In genomic region chr14:50088731-50089130, GRCh38 we compare ENCODE assay signal across 30 cellular contexts. TPM values are rescaled to one million over a fixed set of nuclear protein-coding genes. Genes with fewer than 3 reads are reported as not detected.
DNase-seq lines count a peak whose midpoint lies in the region; ATAC-seq lines count a peak whose summit lies in the region.
"Had no signal": no experiment of that assay in that cellular context is flagged by ENCODE, and none has a peak within 500 bp of the region (broad histone marks: within the 10 kb centered on the region; RNA-seq: fewer than 3 reads in every experiment).

No MANE protein-coding gene starts in this region.

- no peaks in the 10 kb centered on the region for H3K9me3 Mint-ChIP-seq in activated naive CD4-positive, alpha-beta T cell treated with anti-CD3 and anti-CD28 coated beads, Interleukin-2, amount 10 ng/mL, durations not matched to agents 7 days and 5 days
- H3K9me3 Mint-ChIP-seq in activated naive CD4-positive, alpha-beta T cell treated with anti-CD3 and anti-CD28 coated beads, Interleukin-2, amount 50 U/mL, for 72 hours = peaks cover 4 to 5% of the 10 kb centered on the region in 2 donors
- H3K9me3 Mint-ChIP-seq in activated naive CD8-positive, alpha-beta T cell treated with anti-CD3 and anti-CD28 coated beads, Interleukin-2, amount 50 U/mL, for 24 hours = peaks cover 4% of the 10 kb centered on the region
- peaks cover 3% of the 10 kb centered on the region for H3K9me3 Mint-ChIP-seq in stimulated activated memory B cell treated with anti-CD40 and anti-IgM and Interleukin-4, amounts not matched to agents 10 μg/mL and 1 μg/mL and 100 μg/mL, for 72 hours
- H3K9me3 Mint-ChIP-seq: HFFc6, mesothelial cell of epicardium had no signal

- peak overlapping the region; percentile 16 for H3K27ac Mint-ChIP-seq in activated naive CD4-positive, alpha-beta T cell treated with anti-CD3 and anti-CD28 coated beads, Interleukin-2, amount 10 ng/mL, durations not matched to agents 7 days and 5 days
- H3K27ac Mint-ChIP-seq in activated naive CD4-positive, alpha-beta T cell treated with anti-CD3 and anti-CD28 coated beads, Interleukin-2, amount 50 U/mL, for 72 hours = peak overlapping the region in 1 of 2 donors; percentile 84
- H3K27ac Mint-ChIP-seq in activated naive CD8-positive, alpha-beta T cell treated with anti-CD3 and anti-CD28 coated beads, Interleukin-2, amount 50 U/mL, for 24 hours = peak overlapping the region; percentile 98
- H3K27ac Mint-ChIP-seq in stimulated activated memory B cell treated with anti-CD40 and anti-IgM and Interleukin-4, amounts not matched to agents 10 μg/mL and 1 μg/mL and 100 μg/mL, for 72 hours = peak overlapping the region; percentile 97
- H3K27ac Mint-ChIP-seq: HFFc6, mesothelial cell of epicardium had no signal

- H3K4me1 Mint-ChIP-seq in activated naive CD4-positive, alpha-beta T cell treated with anti-CD3 and anti-CD28 coated beads, Interleukin-2, amount 10 ng/mL, durations not matched to agents 7 days and 5 days = peaks cover 94% of the 10 kb centered on the region
- peaks cover 97% of the 10 kb centered on the region for H3K4me1 Mint-ChIP-seq in activated naive CD8-positive, alpha-beta T cell treated with anti-CD3 and anti-CD28 coated beads, Interleukin-2, amount 50 U/mL, for 24 hours
- H3K4me1 Mint-ChIP-seq in stimulated activated memory B cell treated with anti-CD40 and anti-IgM and Interleukin-4, amounts not matched to agents 10 μg/mL and 1 μg/mL and 100 μg/mL, for 72 hours = peaks cover 80% of the 10 kb centered on the region

- no peak overlapping the region for H3K4me3 Mint-ChIP-seq in activated naive CD4-positive, alpha-beta T cell treated with anti-CD3 and anti-CD28 coated beads, Interleukin-2, amount 10 ng/mL, durations not matched to agents 7 days and 5 days
- no peak overlapping the region for H3K4me3 Mint-ChIP-seq in activated naive CD8-positive, alpha-beta T cell treated with anti-CD3 and anti-CD28 coated beads, Interleukin-2, amount 50 U/mL, for 24 hours
- no peak overlapping the region for H3K4me3 Mint-ChIP-seq in stimulated activated memory B cell treated with anti-CD40 and anti-IgM and Interleukin-4, amounts not matched to agents 10 μg/mL and 1 μg/mL and 100 μg/mL, for 72 hours
- H3K4me3 Mint-ChIP-seq: HFFc6, mesothelial cell of epicardium had no signal

- H3K27me3 Mint-ChIP-seq in activated naive CD4-positive, alpha-beta T cell treated with anti-CD3 and anti-CD28 coated beads, Interleukin-2, amount 10 ng/mL, durations not matched to agents 7 days and 5 days = no peaks in the 10 kb centered on the region
- H3K27me3 Mint-ChIP-seq in activated naive CD8-positive, alpha-beta T cell treated with anti-CD3 and anti-CD28 coated beads, Interleukin-2, amount 50 U/mL, for 24 hours = no peaks in the 10 kb centered on the region
- no peaks in the 10 kb centered on the region for H3K27me3 Mint-ChIP-seq in stimulated activated memory B cell treated with anti-CD40 and anti-IgM and Interleukin-4, amounts not matched to agents 10 μg/mL and 1 μg/mL and 100 μg/mL, for 72 hours

- CTCF ChIA-PET in activated naive CD4-positive, alpha-beta T cell treated with anti-CD3 and anti-CD28 coated beads, Interleukin-2, amount 10 ng/mL, durations not matched to agents 7 days and 5 days (lab: Charles Lee) = interaction anchor here (1.1 to 2.0 kb wide), 6 partner anchors 25 to 226 kb away, joined by 4 to 12 read pairs (median 6); no protein-coding TSS in a partner anchor

- no peak for ATAC-seq in activated naive CD4-positive, alpha-beta T cell treated with anti-CD3 and anti-CD28 coated beads, Interleukin-2, amount 50 U/mL, for 72 hours
- ATAC-seq in activated naive CD8-positive, alpha-beta T cell treated with anti-CD3 and anti-CD28 coated beads, Interleukin-2, amount 50 U/mL, for 24 hours = no peak
- ATAC-seq in stimulated activated memory B cell treated with anti-CD40 and anti-IgM and Interleukin-4, amounts not matched to agents 10 μg/mL and 1 μg/mL and 100 μg/mL, for 72 hours = no peak
- ATAC-seq in HG03159 (IDR thresholded peaks at IDR 0.05; ENCODE audit: unreplicated experiment) = no peak
- ATAC-seq: heart right ventricle, Panc1, sciatic nerve had no signal

- no peak for DNase-seq in activated naive CD4-positive, alpha-beta T cell treated with anti-CD3 and anti-CD28 coated beads, Interleukin-2, amount 10 ng/mL, durations not matched to agents 7 days and 5 days
- DNase-seq in activated naive CD4-positive, alpha-beta T cell treated with anti-CD3 and anti-CD28 coated beads, Interleukin-2, amount 50 U/mL, for 72 hours (ENCODE audit: low spot score in 2 of 2) = no peak
- DNase-seq in SW480 (ENCODE audit: low spot score) (peak; percentile 50), activated gamma-delta T cell treated with Interleukin-2 at 50 U/mL for 16 hours (no peak), putamen (ENCODE audit: low spot score) (no peak)
- no peak for DNase-seq in activated naive CD8-positive, alpha-beta T cell treated with anti-CD3 and anti-CD28 coated beads, Interleukin-2, amount 50 U/mL, for 24 hours
- DNase-seq: ACHN; activated CD4-positive, CD25-positive, alpha-beta regulatory T cell; activated CD8-positive, alpha-beta memory T cell treated with anti-CD3 and anti-CD28 coated beads, Interleukin-2, amount 50 U/mL, for 4 hours; amygdala; brain microvascular endothelial cell; GOT3; heart right ventricle; HFFc6; KBM-7; MG63; NCI-H1105; NCI-H187; NCI-H446 treated with DMSO at 0.1 percent for 48 hours; NCI-H774; occipital lobe; Right ventricle myocardium superior; stimulated activated CD4-positive, alpha-beta T cell treated with anti-CD3 and anti-CD28 coated beads, Interleukin-12 subunit alpha, Interleukin-12 subunit beta, amount 100 ng/mL, for 4 hours; stimulated activated CD4-positive, alpha-beta T cell treated with anti-CD3 and anti-CD28 coated beads, Interleukin-2, amount 100 ng/mL, for 48 hours; trophoblast cell had no signal

- peaks cover 34% of the 10 kb centered on the region for H3K36me3 Mint-ChIP-seq in activated naive CD4-positive, alpha-beta T cell treated with anti-CD3 and anti-CD28 coated beads, Interleukin-2, amount 10 ng/mL, durations not matched to agents 7 days and 5 days
- peaks cover 5 to 20% of the 10 kb centered on the region in 2 donors for H3K36me3 Mint-ChIP-seq in activated naive CD4-positive, alpha-beta T cell treated with anti-CD3 and anti-CD28 coated beads, Interleukin-2, amount 50 U/mL, for 72 hours
- peaks cover 12% of the 10 kb centered on the region for H3K36me3 Mint-ChIP-seq in activated naive CD8-positive, alpha-beta T cell treated with anti-CD3 and anti-CD28 coated beads, Interleukin-2, amount 50 U/mL, for 24 hours (ENCODE audit: low read depth)
- H3K36me3 Mint-ChIP-seq in stimulated activated memory B cell treated with anti-CD40 and anti-IgM and Interleukin-4, amounts not matched to agents 10 μg/mL and 1 μg/mL and 100 μg/mL, for 72 hours = peaks cover 30% of the 10 kb centered on the region
- H3K36me3 Mint-ChIP-seq: mesothelial cell of epicardium had no signal

RNA-seq across cellular contexts. Expression of gene VCPKMT, which starts 27.6 kb away (rescaled TPM):
- total RNA-seq in activated naive CD4-positive, alpha-beta T cell treated with anti-CD3 and anti-CD28 coated beads, Interleukin-2, amount 50 U/mL, for 72 hours = 10 to 100 TPM in 1 of 2 donors, 1 to 10 TPM in 1; 6.9 to 18.8 TPM
